Comparison of ENCODE assay signal across 24 cellular contexts in the genomic region with DNA sequence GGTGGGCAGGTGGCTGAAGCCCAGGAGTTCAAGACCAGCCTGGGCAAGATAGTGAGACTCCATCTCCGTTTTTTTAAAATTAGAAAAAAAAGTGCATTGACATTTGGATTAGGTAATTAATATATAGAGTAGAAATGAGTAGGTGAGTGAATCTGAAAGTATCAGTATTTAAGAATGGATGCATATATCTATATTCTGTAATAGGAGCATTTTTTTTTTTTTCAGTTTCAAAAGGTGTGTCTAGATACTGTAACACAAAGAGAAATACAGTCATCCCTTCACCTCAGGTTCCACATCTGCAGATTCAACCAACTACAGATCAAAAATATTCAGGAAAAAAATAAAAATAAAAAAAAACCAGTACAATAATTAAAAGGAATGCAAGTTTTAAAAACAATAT. TPM values are rescaled to one million over a fixed set of nuclear protein-coding genes. Genes with fewer than 3 reads are reported as not detected.
DNase-seq lines count a peak whose midpoint lies in the region; ATAC-seq and TF ChIP-seq lines count a peak whose summit lies in the region.
"Had no signal": no experiment of that assay in that cellular context is flagged by ENCODE, and none has a peak within 500 bp of the region (broad histone marks: within the 10 kb centered on the region; RNA-seq: fewer than 3 reads in every experiment).

No MANE protein-coding gene starts in this region.

- H3K4me3 ChIP-seq in right cardiac atrium (ENCODE audit: low read length): no peak overlapping the region
- H3K4me3 ChIP-seq in lower lobe of right lung: no peak overlapping the region
- H3K4me3 ChIP-seq: body of pancreas, PC-9 had no signal

- TF ChIP-seq CTCF in GM13977 (IDR thresholded peaks at IDR 0.05; ENCODE audit: extremely low read depth, insufficient read depth, missing control alignments) (no peak), lower lobe of right lung (IDR thresholded peaks at IDR 0.05) (no peak)

- DNase-seq in GM13977 (ENCODE audit: low spot score) (peak; percentile 36), right cardiac atrium (no peak), NAMALWA (ENCODE audit: low spot score) (no peak), lower lobe of right lung (no peak)
- DNase-seq: activated CD4-positive, alpha-beta T cell treated with anti-CD3 and anti-CD28 coated beads for 4 hours; activated CD8-positive, alpha-beta memory T cell treated with anti-CD3 and anti-CD28 coated beads, Interleukin-2, amount 10 ng/mL, durations not matched to agents 7 days and 5 days; activated effector memory CD4-positive, alpha-beta T cell treated with Interleukin-2 at 50 U/mL for 16 hours; body of pancreas; C1 segment of cervical spinal cord; Calu3; erythroblast; foreskin fibroblast; H9; IMR-90; mesendoderm; naive thymus-derived CD4-positive, alpha-beta T cell; NCI-H1105 treated with DMSO at 0.1 percent for 48 hours; NCI-H2081; occipital lobe; PC-9; SHP77 treated with DMSO at 0.1 percent for 48 hours had no signal

- in situ Hi-C loops in GM13977 (cut with MboI; ENCODE audit: low pct_unique_long_range_greater_than_20kb, low sequenced_read_pairs, unreplicated experiment): no loop called here

- WGBS in right cardiac atrium: 92% methylated on average over 1 of the region's 1 CpG

- intact Hi-C loops in right cardiac atrium (cut with DNase I) (no loop called here), lower lobe of right lung (cut with DNase I) (no loop called here)

- peaks cover 80% of the 10 kb centered on the region for H3K36me3 ChIP-seq in lower lobe of right lung

- no peak overlapping the region for H3K27ac ChIP-seq in right cardiac atrium (ENCODE audit: low read length)
- no peak overlapping the region for H3K27ac ChIP-seq in lower lobe of right lung
- H3K27ac ChIP-seq: body of pancreas, PC-9 had no signal

- H3K9me3 ChIP-seq in right cardiac atrium (ENCODE audit: control insufficient read depth, low read length) (no peaks in the 10 kb centered on the region), lower lobe of right lung (no peaks in the 10 kb centered on the region)
- H3K9me3 ChIP-seq: body of pancreas had no signal

- ATAC-seq in GM18868 (IDR thresholded peaks at IDR 0.05; ENCODE audit: unreplicated experiment) (peak; percentile 42), HG02610 (IDR thresholded peaks at IDR 0.05; ENCODE audit: unreplicated experiment) (peak; percentile 49), HG03558 (IDR thresholded peaks at IDR 0.05; ENCODE audit: extremely low read depth, unreplicated experiment) (peak; percentile 57), right cardiac atrium (no peak), lower lobe of right lung (no peak)
- ATAC-seq: activated CD8-positive, alpha-beta memory T cell treated with anti-CD3 and anti-CD28 coated beads, Interleukin-2, amount 10 ng/mL, durations not matched to agents 7 days and 5 days; body of pancreas; naive thymus-derived CD4-positive, alpha-beta T cell had no signal

- H3K4me1 ChIP-seq in right cardiac atrium (ENCODE audit: control insufficient read depth, insufficient read depth, low read length): no peaks in the 10 kb centered on the region
- H3K4me1 ChIP-seq in lower lobe of right lung: no peaks in the 10 kb centered on the region
- H3K4me1 ChIP-seq: body of pancreas had no signal

- H3K27me3 ChIP-seq in right cardiac atrium (ENCODE audit: control insufficient read depth, insufficient read depth): no peaks in the 10 kb centered on the region
- H3K27me3 ChIP-seq in lower lobe of right lung (ENCODE audit: low read depth): no peaks in the 10 kb centered on the region
- H3K27me3 ChIP-seq: body of pancreas had no signal

RNA-seq across cellular contexts. Expression of a gene that starts 50.8 kb away (rescaled TPM):
- 10 to 100 TPM; 12.9 to 16.7 (median 14.0) TPM for total RNA-seq in right cardiac atrium
- 6.7 TPM for polyA plus RNA-seq in right cardiac atrium
- 17.0 TPM for total RNA-seq in lower lobe of right lung

Comparison
In these comparisons a context has a peak if more than half of its experiments do, and no peak if none do; other contexts are left out.
1. ATAC-seq: peak in GM18868 (single experiment), HG02610 (single experiment) and HG03558 (single experiment); none in right cardiac atrium (0 of 2) and lower lobe of right lung (0 of 2).